In the genomic region with DNA sequence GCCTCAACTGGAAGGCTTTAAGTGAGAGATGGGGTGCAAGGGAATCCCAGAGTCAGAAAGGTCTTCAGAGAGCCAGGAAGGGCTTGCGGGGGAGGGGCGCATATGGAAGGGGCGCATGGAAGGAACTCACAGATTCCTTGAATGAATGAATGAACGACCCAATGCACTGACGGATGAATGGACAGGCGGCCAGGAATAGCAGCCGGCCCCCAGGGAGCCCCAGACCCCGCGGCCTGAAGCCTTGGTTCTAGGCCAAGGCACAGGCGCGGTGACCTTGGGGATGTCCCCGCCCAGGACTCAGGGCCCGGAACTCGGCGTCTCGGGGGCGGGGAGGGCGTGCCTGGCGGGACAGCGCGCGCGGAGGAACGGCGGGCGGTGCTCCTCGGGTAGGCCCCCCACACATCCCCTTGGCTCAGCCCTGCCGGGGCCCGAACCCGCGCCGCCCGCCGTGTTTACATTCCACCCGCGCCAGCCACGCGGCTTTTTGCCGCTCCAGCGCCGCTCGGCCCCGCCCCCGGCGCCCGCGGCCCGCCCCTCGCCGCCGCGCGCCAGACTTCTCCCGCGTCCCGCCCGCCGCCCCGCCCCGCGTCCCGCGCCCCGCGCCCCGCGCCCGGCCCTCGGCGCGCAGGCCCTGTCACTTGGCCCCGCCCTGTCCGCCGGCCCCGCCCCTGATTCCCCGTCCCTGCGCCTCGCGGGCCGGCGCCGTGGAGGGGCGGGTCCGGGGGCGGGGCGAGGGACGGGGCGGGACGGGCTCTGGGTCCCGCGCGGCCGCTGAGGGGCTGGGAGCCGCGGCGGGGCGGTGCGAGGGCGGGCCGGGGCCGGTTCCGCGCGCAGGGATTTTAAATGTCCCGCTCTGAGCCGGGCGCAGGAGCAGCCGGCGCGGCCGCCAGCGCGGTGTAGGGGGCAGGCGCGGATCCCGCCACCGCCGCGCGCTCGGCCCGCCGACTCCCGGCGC, we compare ENCODE assay signal across 8 cellular contexts. TPM values are rescaled to one million over a fixed set of nuclear protein-coding genes. Genes with fewer than 3 reads are reported as not detected.
A peak's percentile ranks its signal among the peaks of the same experiment; 100 is the strongest.
DNase-seq lines count a peak whose midpoint lies in the region; ATAC-seq and TF ChIP-seq lines count a peak whose summit lies in the region.

CCNE1 (plus strand) TSS at position 867 of the 955 bp plus-strand sequence. CDS start 565 bp downstream, outside the sequence.

- DNase-seq in GM19238 (ENCODE audit: insufficient read length, low spot score) = peak; percentile 95
- DNase-seq in NCI-H748 (lab: John Stamatoyannopoulos, UW; ENCODE audit: unreplicated experiment) = peak; percentile 84
- DNase-seq in activated CD4-positive, alpha-beta T cell treated with anti-CD3 and anti-CD28 coated beads, Interleukin-2, amount 50 U/mL, for 24 hours (ENCODE audit: low read depth in 1 of 2, low spot score in 1 of 2) = peak; percentile 87 to 91
- DNase-seq in right lobe of liver = peak; percentile 95 to 96 (median 96)
- peak; percentile 98 for DNase-seq in stimulated activated CD4-positive, alpha-beta T cell treated with anti-CD3 and anti-CD28 coated beads, Interleukin-4, amount 100 ng/mL, for 1 hour

- 0 out of 2 replicates have a peak, but pooled peaks cover 4% of the 10 kb centered on the region for H3K36me3 ChIP-seq in BLaER1
- H3K36me3 ChIP-seq in right lobe of liver = no peaks in the 10 kb centered on the region

- H3K9ac ChIP-seq in BLaER1 = peak within 1 kb of the TSS; percentile 85

- peak within 1 kb of the TSS; percentile 88 for H3K27ac Mint-ChIP-seq in dendritic cell treated with granulocyte-macrophage colony-stimulating factor and Interleukin-4, amounts not matched to agents 40 ng/mL and 50 ng/mL, for 4 days

- no peaks in the 10 kb centered on the region for H3K27me3 ChIP-seq in BLaER1
- H3K27me3 ChIP-seq in right lobe of liver = no peaks in the 10 kb centered on the region

- intact Hi-C loops in dendritic cell treated with granulocyte-macrophage colony-stimulating factor and Interleukin-4, amounts not matched to agents 40 ng/mL and 50 ng/mL, for 4 days (cut with micrococcal nuclease) = loop anchor here (1.0 kb wide), 1 partner anchor 34 kb away; no protein-coding TSS in a partner anchor
- intact Hi-C loops in right lobe of liver (cut with DNase I) = no loop called here

- H3K27me3 Mint-ChIP-seq in dendritic cell treated with granulocyte-macrophage colony-stimulating factor and Interleukin-4, amounts not matched to agents 40 ng/mL and 50 ng/mL, for 4 days = peaks cover 6% of the 10 kb centered on the region

- H3K4me3 ChIP-seq in BLaER1 (peak within 1 kb of the TSS; percentile 79), right lobe of liver (peak within 1 kb of the TSS; percentile 46 to 63 (median 55))

- no peak for TF ChIP-seq CTCF in right lobe of liver (IDR thresholded peaks at IDR 0.05)

- peaks cover 19% of the 10 kb centered on the region for H3K36me3 Mint-ChIP-seq in dendritic cell treated with granulocyte-macrophage colony-stimulating factor and Interleukin-4, amounts not matched to agents 40 ng/mL and 50 ng/mL, for 4 days (ENCODE audit: low read depth)

- no peaks in the 10 kb centered on the region for H4K20me1 ChIP-seq in BLaER1

- peak within 1 kb of the TSS; percentile 77 for H3K4me3 Mint-ChIP-seq in dendritic cell treated with granulocyte-macrophage colony-stimulating factor and Interleukin-4, amounts not matched to agents 40 ng/mL and 50 ng/mL, for 4 days

- peak within 1 kb of the TSS; percentile 88 for H3K27ac ChIP-seq in BLaER1
- peak within 1 kb of the TSS in 2 of 3 donors; percentile 10 to 22 for H3K27ac ChIP-seq in right lobe of liver

- WGBS in right lobe of liver (ENCODE audit: insufficient coverage, low coverage, low lambda C conversion rate, missing lambda C conversion rate) = 7% methylated on average over 25 of the region's 125 CpGs

- H3K4me1 ChIP-seq in BLaER1 = peaks cover 38% of the 10 kb centered on the region
- no peaks in the 10 kb centered on the region for H3K4me1 ChIP-seq in right lobe of liver

- H3K4me1 Mint-ChIP-seq in dendritic cell treated with granulocyte-macrophage colony-stimulating factor and Interleukin-4, amounts not matched to agents 40 ng/mL and 50 ng/mL, for 4 days (ENCODE audit: low read depth) = peaks cover 16% of the 10 kb centered on the region

- H3K9me3 ChIP-seq in BLaER1 (no peaks in the 10 kb centered on the region), right lobe of liver (no peaks in the 10 kb centered on the region)

- peak; percentile 11 for TF ChIP-seq POLR2A in right lobe of liver (IDR thresholded peaks at IDR 0.05)

- H3K9me3 Mint-ChIP-seq in dendritic cell treated with granulocyte-macrophage colony-stimulating factor and Interleukin-4, amounts not matched to agents 40 ng/mL and 50 ng/mL, for 4 days = no peaks in the 10 kb centered on the region

- ATAC-seq in HG03432 (IDR thresholded peaks at IDR 0.05; ENCODE audit: unreplicated experiment) = peak; percentile 83
- ATAC-seq in right lobe of liver = peak; percentile 97 to 99 (median 98)

- peak within 1 kb of the TSS; percentile 91 for H3K4me2 ChIP-seq in BLaER1

RNA-seq across cellular contexts. Expression of gene CCNE1, which starts in this region (rescaled TPM):
- 1 to 10 TPM in 3 of 6 experiments, under 1 TPM in 3; 0.26 to 2.2 (median 0.90) TPM for total RNA-seq in right lobe of liver

Comparison
In these comparisons a context has a peak if more than half of its experiments do, and no peak if none do; other contexts are left out.
1. Peak in every context shown above with its lines: DNase-seq, ATAC-seq, H3K4me3 ChIP-seq and H3K27ac ChIP-seq.